Comparison of ENCODE assay signal across 12 cellular contexts in genomic region chr14:77306406-77307098, GRCh38. TPM values are rescaled to one million over a fixed set of nuclear protein-coding genes. Genes with fewer than 3 reads are reported as not detected.
A peak's percentile ranks its signal among the peaks of the same experiment; 100 is the strongest.
DNase-seq lines count a peak whose midpoint lies in the region; TF ChIP-seq lines count a peak whose summit lies in the region.
"Had no signal": no experiment of that assay in that cellular context is flagged by ENCODE, and none has a peak within 500 bp of the region (broad histone marks: within the 10 kb centered on the region; RNA-seq: fewer than 3 reads in every experiment).

No MANE protein-coding gene starts in this region.

- peaks cover 3% of the 10 kb centered on the region for H3K36me3 Mint-ChIP-seq in osteocyte (ENCODE audit: unreplicated experiment)
- H3K36me3 Mint-ChIP-seq in activated CD4-positive, alpha-beta T cell treated with anti-CD3 and anti-CD28 coated beads, Interleukin-2, amount 10 ng/mL, durations not matched to agents 24 days and 14 days (ENCODE audit: low read depth), result peaks cover 2% of the 10 kb centered on the region

- peak overlapping the region; percentile 61 for H3K4me3 Mint-ChIP-seq in osteocyte (ENCODE audit: unreplicated experiment)
- H3K4me3 Mint-ChIP-seq in activated CD4-positive, alpha-beta T cell treated with anti-CD3 and anti-CD28 coated beads, Interleukin-2, amount 10 ng/mL, durations not matched to agents 24 days and 14 days, result no peak overlapping the region

- intact Hi-C loops in activated CD4-positive, alpha-beta T cell treated with anti-CD3 and anti-CD28 coated beads, Interleukin-2, amount 10 ng/mL, durations not matched to agents 24 days and 14 days (cut with micrococcal nuclease), result no loop called here

- in situ Hi-C loops in ACHN (cut with HindIII; ENCODE audit: low pct_ligation_motif_present, low pct_unique_long_range_greater_than_20kb, low sequenced_read_pairs), result no loop called here

- peak overlapping the region; percentile 42 for H3K9ac ChIP-seq in SK-N-MC (ENCODE audit: insufficient read length)

- no peaks in the 10 kb centered on the region; the same call in 1 of the 2 replicates for H3K36me3 ChIP-seq in SK-N-MC (ENCODE audit: insufficient read depth, low read length)

- no peak for TF ChIP-seq CTCF in osteocyte (IDR thresholded peaks at IDR 0.05)

- H3K9me3 ChIP-seq in SK-N-MC (ENCODE audit: low read depth, low read length), result no peaks in the 10 kb centered on the region

- H3K4me3 ChIP-seq in SK-N-MC, result no peak overlapping the region

- no peaks in the 10 kb centered on the region for H3K27me3 Mint-ChIP-seq in osteocyte (ENCODE audit: unreplicated experiment)
- H3K27me3 Mint-ChIP-seq in activated CD4-positive, alpha-beta T cell treated with anti-CD3 and anti-CD28 coated beads, Interleukin-2, amount 10 ng/mL, durations not matched to agents 24 days and 14 days, result no peaks in the 10 kb centered on the region

- H3K27ac Mint-ChIP-seq in osteocyte (ENCODE audit: unreplicated experiment), result peak overlapping the region; percentile 92
- H3K27ac Mint-ChIP-seq in activated CD4-positive, alpha-beta T cell treated with anti-CD3 and anti-CD28 coated beads, Interleukin-2, amount 10 ng/mL, durations not matched to agents 24 days and 14 days, result no peak overlapping the region

- H3K27ac ChIP-seq in SK-N-MC, result no peak overlapping the region

- DNase-seq in Ammon's horn (ENCODE audit: low spot score), result peak; percentile 91
- DNase-seq in SK-N-MC (ENCODE audit: low read depth, low spot score), result no peak
- DNase-seq in foreskin melanocyte, result peak; percentile 93
- DNase-seq in osteocyte (ENCODE audit: extremely low spot score, unreplicated experiment), result no peak
- DNase-seq in ACHN, result no peak
- no peak for DNase-seq in RKO (ENCODE audit: low spot score)
- DNase-seq in cerebellum (ENCODE audit: low spot score), result no peak
- no peak for DNase-seq in activated CD4-positive, alpha-beta T cell treated with anti-CD3 and anti-CD28 coated beads, Interleukin-2, amount 10 ng/mL, durations not matched to agents 24 days and 14 days
- DNase-seq: activated effector memory CD4-positive, alpha-beta T cell treated with Interleukin-2 at 50 U/mL for 16 hours; NCI-H1092 had no signal

- H3K9me3 Mint-ChIP-seq in osteocyte (ENCODE audit: unreplicated experiment), result no peaks in the 10 kb centered on the region
- H3K9me3 Mint-ChIP-seq in activated CD4-positive, alpha-beta T cell treated with anti-CD3 and anti-CD28 coated beads, Interleukin-2, amount 10 ng/mL, durations not matched to agents 24 days and 14 days, result no peaks in the 10 kb centered on the region

- peaks cover 41% of the 10 kb centered on the region for H3K4me1 Mint-ChIP-seq in osteocyte (ENCODE audit: unreplicated experiment)
- peaks cover 29% of the 10 kb centered on the region for H3K4me1 Mint-ChIP-seq in activated CD4-positive, alpha-beta T cell treated with anti-CD3 and anti-CD28 coated beads, Interleukin-2, amount 10 ng/mL, durations not matched to agents 24 days and 14 days

RNA-seq across cellular contexts. Expression of gene POMT2, which starts 14.1 kb away (rescaled TPM):
- total RNA-seq in osteocyte (29.2 and 32.4 TPM in 2 replicates), cerebellum (21.9 TPM)
- 23.5 and 24.3 TPM in 2 replicates for total RNA-seq in activated CD4-positive, alpha-beta T cell treated with anti-CD3 and anti-CD28 coated beads, Interleukin-2, amount 10 ng/mL, durations not matched to agents 24 days and 14 days

RNA-seq across cellular contexts. Expression of gene GSTZ1, which starts 14.3 kb away (rescaled TPM):
- total RNA-seq in osteocyte (15.8 and 16.6 TPM in 2 replicates), cerebellum (9.3 TPM)
- total RNA-seq in activated CD4-positive, alpha-beta T cell treated with anti-CD3 and anti-CD28 coated beads, Interleukin-2, amount 10 ng/mL, durations not matched to agents 24 days and 14 days, result 9.5 and 9.9 TPM in 2 replicates

RNA-seq across cellular contexts. Expression of gene NGB, which starts 35.5 kb away (rescaled TPM):
- total RNA-seq in osteocyte, result not detected in 2 replicates
- 1.5 TPM for total RNA-seq in cerebellum
- not detected in 2 replicates for total RNA-seq in activated CD4-positive, alpha-beta T cell treated with anti-CD3 and anti-CD28 coated beads, Interleukin-2, amount 10 ng/mL, durations not matched to agents 24 days and 14 days
- total RNA-seq: kidney epithelial cell, OCI-LY7 had no signal

Comparison
In these comparisons a context has a peak if more than half of its experiments do, and no peak if none do; other contexts are left out.
1. DNase-seq: peak in Ammon's horn (single experiment) and foreskin melanocyte (single experiment); none in SK-N-MC (single experiment), osteocyte (single experiment), ACHN (single experiment), RKO (single experiment), cerebellum (single experiment) and activated CD4-positive, alpha-beta T cell treated with anti-CD3 and anti-CD28 coated beads, Interleukin-2, amount 10 ng/mL, durations not matched to agents 24 days and 14 days (single experiment).